8 cellular contexts compared by ENCODE assay signal in genomic region chr3:194070634-194071409, GRCh38.
DNase-seq lines count a peak whose midpoint lies in the region; ATAC-seq lines count a peak whose summit lies in the region.

No MANE protein-coding gene starts in this region.

- H3K4me2 ChIP-seq in BLaER1 treated with 17β-estradiol and CSF1 and Interleukin-3, amounts not matched to agents 10 nM and 100 nM: peak overlapping the region; percentile 75 to 96 (median 92)

- ATAC-seq in GM19035 (IDR thresholded peaks at IDR 0.05; ENCODE audit: unreplicated experiment) (peak; percentile 94), HG03196 (IDR thresholded peaks at IDR 0.05; ENCODE audit: unreplicated experiment) (peak; percentile 96)

- H3K4me1 ChIP-seq in BLaER1 treated with 17β-estradiol and CSF1 and Interleukin-3, amounts not matched to agents 10 nM and 100 nM: peaks cover 21 to 42% (median 28%) of the 10 kb centered on the region in 10 experiments
- peaks cover 30% of the 10 kb centered on the region for H3K4me1 ChIP-seq in mononuclear cell (ENCODE audit: insufficient read depth, low read length)

- H4K20me1 ChIP-seq in BLaER1 treated with 17β-estradiol and CSF1 and Interleukin-3, amounts not matched to agents 10 nM and 100 nM: no peaks in the 10 kb centered on the region

- DNase-seq in NCI-H460 (ENCODE audit: extremely low read depth, low read depth): peak; percentile 59
- peak; percentile 42 to 75 (median 59) for DNase-seq in activated CD8-positive, alpha-beta memory T cell treated with anti-CD3 and anti-CD28 coated beads for 48 hours (ENCODE audit: low read depth in 2 of 3, low spot score in 2 of 3)
- DNase-seq in epidermal melanocyte (ENCODE audit: insufficient read length, low spot score): peak; percentile 64
- peak; percentile 24 to 39 for DNase-seq in stimulated activated CD8-positive, alpha-beta memory T cell treated with anti-CD3 and anti-CD28 coated beads, Interleukin-2, amount 100 ng/mL, for 1 hour (ENCODE audit: low read depth in 2 of 2)

- H3K36me3 ChIP-seq in BLaER1 treated with 17β-estradiol and CSF1 and Interleukin-3, amounts not matched to agents 10 nM and 100 nM: no peaks in the 10 kb centered on the region

- H3K4me3 ChIP-seq in BLaER1 treated with 17β-estradiol and CSF1 and Interleukin-3, amounts not matched to agents 10 nM and 100 nM: peak overlapping the region; percentile 51 to 70 (median 60)
- H3K4me3 ChIP-seq in mononuclear cell (ENCODE audit: low read length): peak overlapping the region; percentile 31

- peaks cover 7 to 25% (median 15%) of the 10 kb centered on the region in 11 experiments; a peak in 19 of 22 replicates for H3K9me3 ChIP-seq in BLaER1 treated with 17β-estradiol and CSF1 and Interleukin-3, amounts not matched to agents 10 nM and 100 nM (replicated peaks in 1 of 11)
- no peaks in the 10 kb centered on the region for H3K9me3 ChIP-seq in mononuclear cell (ENCODE audit: low read depth, low read length)

- peaks cover 0 to 13% (median 4%) of the 10 kb centered on the region in 11 experiments; a peak in 4 of 22 replicates for H3K27me3 ChIP-seq in BLaER1 treated with 17β-estradiol and CSF1 and Interleukin-3, amounts not matched to agents 10 nM and 100 nM
- peaks cover 18% of the 10 kb centered on the region for H3K27me3 ChIP-seq in mononuclear cell (ENCODE audit: insufficient read depth, low read length)

- H3K27ac ChIP-seq in BLaER1 treated with 17β-estradiol and CSF1 and Interleukin-3, amounts not matched to agents 10 nM and 100 nM: peak overlapping the region in 10 of 11 experiments; percentile 32 to 86 (median 84); a peak in 19 of 22 replicates

- H3K9ac ChIP-seq in BLaER1 treated with 17β-estradiol and CSF1 and Interleukin-3, amounts not matched to agents 10 nM and 100 nM: peak overlapping the region; percentile 66 to 85 (median 80)

Comparison
In these comparisons a context has a peak if more than half of its experiments do, and no peak if none do; other contexts are left out.
1. Peak in every context shown above with its lines: DNase-seq, ATAC-seq, H3K4me3 ChIP-seq and H3K27ac ChIP-seq.